Comparison of ENCODE assay signal across 1 cellular context in the genomic region with DNA sequence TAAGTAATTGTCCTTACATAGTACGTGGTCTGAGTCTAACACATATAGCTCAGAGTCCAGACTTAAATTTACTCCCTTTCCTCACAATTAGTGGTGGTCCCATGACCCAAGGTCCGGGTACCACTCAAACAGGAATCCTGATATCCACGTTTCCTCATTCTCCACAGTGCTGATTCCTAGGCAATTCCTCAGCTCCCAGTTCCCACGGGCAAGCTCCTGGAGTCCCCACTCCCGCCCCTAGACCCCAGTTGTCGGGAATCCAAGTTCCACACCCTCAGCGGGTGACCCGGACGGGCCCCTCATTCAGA.
TF ChIP-seq lines count a peak whose summit lies in the region.

No MANE protein-coding gene starts in this region.

TF ChIP-seq in GM23338, 12 proteins besides CTCF, POLR2A, EP300 and RAD21 (continued from another document):
- TF ChIP-seq, protein P1, sequence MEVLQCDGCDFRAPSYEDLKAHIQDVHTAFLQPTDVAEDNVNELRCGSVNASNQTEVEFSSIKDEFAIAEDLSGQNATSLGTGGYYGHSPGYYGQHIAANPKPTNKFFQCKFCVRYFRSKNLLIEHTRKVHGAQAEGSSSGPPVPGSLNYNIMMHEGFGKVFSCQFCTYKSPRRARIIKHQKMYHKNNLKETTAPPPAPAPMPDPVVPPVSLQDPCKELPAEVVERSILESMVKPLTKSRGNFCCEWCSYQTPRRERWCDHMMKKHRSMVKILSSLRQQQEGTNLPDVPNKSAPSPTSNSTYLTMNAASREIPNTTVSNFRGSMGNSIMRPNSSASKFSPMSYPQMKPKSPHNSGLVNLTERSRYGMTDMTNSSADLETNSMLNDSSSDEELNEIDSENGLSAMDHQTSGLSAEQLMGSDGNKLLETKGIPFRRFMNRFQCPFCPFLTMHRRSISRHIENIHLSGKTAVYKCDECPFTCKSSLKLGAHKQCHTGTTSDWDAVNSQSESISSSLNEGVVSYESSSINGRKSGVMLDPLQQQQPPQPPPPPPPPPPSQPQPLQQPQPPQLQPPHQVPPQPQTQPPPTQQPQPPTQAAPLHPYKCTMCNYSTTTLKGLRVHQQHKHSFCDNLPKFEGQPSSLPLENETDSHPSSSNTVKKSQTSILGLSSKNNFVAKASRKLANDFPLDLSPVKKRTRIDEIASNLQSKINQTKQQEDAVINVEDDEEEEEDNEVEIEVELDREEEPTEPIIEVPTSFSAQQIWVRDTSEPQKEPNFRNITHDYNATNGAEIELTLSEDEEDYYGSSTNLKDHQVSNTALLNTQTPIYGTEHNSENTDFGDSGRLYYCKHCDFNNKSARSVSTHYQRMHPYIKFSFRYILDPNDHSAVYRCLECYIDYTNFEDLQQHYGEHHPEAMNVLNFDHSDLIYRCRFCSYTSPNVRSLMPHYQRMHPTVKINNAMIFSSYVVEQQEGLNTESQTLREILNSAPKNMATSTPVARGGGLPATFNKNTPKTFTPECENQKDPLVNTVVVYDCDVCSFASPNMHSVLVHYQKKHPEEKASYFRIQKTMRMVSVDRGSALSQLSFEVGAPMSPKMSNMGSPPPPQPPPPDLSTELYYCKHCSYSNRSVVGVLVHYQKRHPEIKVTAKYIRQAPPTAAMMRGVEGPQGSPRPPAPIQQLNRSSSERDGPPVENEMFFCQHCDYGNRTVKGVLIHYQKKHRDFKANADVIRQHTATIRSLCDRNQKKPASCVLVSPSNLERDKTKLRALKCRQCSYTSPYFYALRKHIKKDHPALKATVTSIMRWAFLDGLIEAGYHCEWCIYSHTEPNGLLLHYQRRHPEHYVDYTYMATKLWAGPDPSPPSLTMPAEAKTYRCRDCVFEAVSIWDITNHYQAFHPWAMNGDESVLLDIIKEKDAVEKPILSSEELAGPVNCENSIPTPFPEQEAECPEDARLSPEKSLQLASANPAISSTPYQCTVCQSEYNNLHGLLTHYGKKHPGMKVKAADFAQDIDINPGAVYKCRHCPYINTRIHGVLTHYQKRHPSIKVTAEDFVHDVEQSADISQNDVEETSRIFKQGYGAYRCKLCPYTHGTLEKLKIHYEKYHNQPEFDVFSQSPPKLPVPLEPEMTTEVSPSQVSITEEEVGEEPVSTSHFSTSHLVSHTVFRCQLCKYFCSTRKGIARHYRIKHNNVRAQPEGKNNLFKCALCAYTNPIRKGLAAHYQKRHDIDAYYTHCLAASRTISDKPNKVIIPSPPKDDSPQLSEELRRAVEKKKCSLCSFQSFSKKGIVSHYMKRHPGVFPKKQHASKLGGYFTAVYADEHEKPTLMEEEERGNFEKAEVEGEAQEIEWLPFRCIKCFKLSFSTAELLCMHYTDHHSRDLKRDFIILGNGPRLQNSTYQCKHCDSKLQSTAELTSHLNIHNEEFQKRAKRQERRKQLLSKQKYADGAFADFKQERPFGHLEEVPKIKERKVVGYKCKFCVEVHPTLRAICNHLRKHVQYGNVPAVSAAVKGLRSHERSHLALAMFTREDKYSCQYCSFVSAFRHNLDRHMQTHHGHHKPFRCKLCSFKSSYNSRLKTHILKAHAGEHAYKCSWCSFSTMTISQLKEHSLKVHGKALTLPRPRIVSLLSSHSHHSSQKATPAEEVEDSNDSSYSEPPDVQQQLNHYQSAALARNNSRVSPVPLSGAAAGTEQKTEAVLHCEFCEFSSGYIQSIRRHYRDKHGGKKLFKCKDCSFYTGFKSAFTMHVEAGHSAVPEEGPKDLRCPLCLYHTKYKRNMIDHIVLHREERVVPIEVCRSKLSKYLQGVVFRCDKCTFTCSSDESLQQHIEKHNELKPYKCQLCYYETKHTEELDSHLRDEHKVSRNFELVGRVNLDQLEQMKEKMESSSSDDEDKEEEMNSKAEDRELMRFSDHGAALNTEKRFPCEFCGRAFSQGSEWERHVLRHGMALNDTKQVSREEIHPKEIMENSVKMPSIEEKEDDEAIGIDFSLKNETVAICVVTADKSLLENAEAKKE (CRISPR knock-in tag; IDR thresholded peaks at IDR 0.05): no peak
